In genomic region chr1:27601321-27601770, GRCh38 we compare ENCODE assay signal across 9 cellular contexts. TPM values are rescaled to one million over a fixed set of nuclear protein-coding genes. Genes with fewer than 3 reads are reported as not detected.
DNase-seq lines count a peak whose midpoint lies in the region; ATAC-seq and TF ChIP-seq lines count a peak whose summit lies in the region.
"Had no signal": no experiment of that assay in that cellular context is flagged by ENCODE, and none has a peak within 500 bp of the region (broad histone marks: within the 10 kb centered on the region; RNA-seq: fewer than 3 reads in every experiment).

No MANE protein-coding gene starts in this region.

- H3K27me3 Mint-ChIP-seq in GM23338 (ENCODE audit: insufficient read depth, low read depth, poor library complexity): peaks cover 25% of the 10 kb centered on the region

- H3K36me3 Mint-ChIP-seq in GM23338 (ENCODE audit: low read depth): no peaks in the 10 kb centered on the region; the same call in 2 of the 3 replicates

- H3K27ac Mint-ChIP-seq in GM23338: no peak overlapping the region; the same call in 1 of the 2 replicates

- intact Hi-C loops in sigmoid colon (cut with DNase I): loop anchor here (2.0 to 10.0 kb wide), 2 partner anchors 35 to 277 kb away; partner anchors contain the start of gene TMEM222

- H3K27ac ChIP-seq in GM23338 (ENCODE audit: low read depth) (no peak overlapping the region), WERI-Rb-1 (peak overlapping the region; percentile 94), sigmoid colon (peak overlapping the region; percentile 92 to 100 (median 97))

- H3K79me2 ChIP-seq in GM23338 (replicated peaks; ENCODE audit: insufficient read depth): peaks cover 56% of the 10 kb centered on the region

- H3K36me3 ChIP-seq in GM23338 (ENCODE audit: insufficient read depth) (no peaks in the 10 kb centered on the region), WERI-Rb-1 (peaks cover 3% of the 10 kb centered on the region; the same call in 1 of the 2 replicates), sigmoid colon (no peaks in the 10 kb centered on the region)

- H3K9me2 ChIP-seq in GM23338 (ENCODE audit: insufficient read depth): no peaks in the 10 kb centered on the region

- no peak for ATAC-seq in GM23338
- ATAC-seq in HG03095 (IDR thresholded peaks at IDR 0.05; ENCODE audit: unreplicated experiment): no peak
- no peak for ATAC-seq in GM21360 (IDR thresholded peaks at IDR 0.05; ENCODE audit: unreplicated experiment)

- H3K9me3 ChIP-seq in WERI-Rb-1 (ENCODE audit: severe bottlenecking) (no peaks in the 10 kb centered on the region), sigmoid colon (no peaks in the 10 kb centered on the region)

- H3K4me2 ChIP-seq in GM23338: peak overlapping the region; percentile 89

- H4K20me1 ChIP-seq in GM23338 (replicated peaks; ENCODE audit: insufficient read depth): peaks cover 23% of the 10 kb centered on the region

- peak overlapping the region; percentile 63 for H3K4me3 Mint-ChIP-seq in GM23338

- no peak for DNase-seq in GM23338 (ENCODE audit: low spot score)
- DNase-seq in WERI-Rb-1: no peak
- DNase-seq in foreskin fibroblast: no peak
- no peak for DNase-seq in sigmoid colon
- DNase-seq in DMS79 treated with DMSO at 0.1 percent for 48 hours (lab: John Stamatoyannopoulos, UW): no peak
- DNase-seq in NCI-H2081 treated with DMSO at 0.1 percent for 48 hours (lab: John Stamatoyannopoulos, UW): no peak
- DNase-seq: effector CD8-positive, alpha-beta T cell had no signal

- no peak overlapping the region for H2AFZ ChIP-seq in GM23338

- H3K4me3 ChIP-seq in GM23338 (peak overlapping the region; percentile 89; the same call in 1 of the 2 replicates), WERI-Rb-1 (ENCODE audit: low read depth, low read length) (no peak overlapping the region), foreskin fibroblast (ENCODE audit: low read depth in 1 of 2, low read length in 2 of 2) (peak overlapping the region; percentile 88 to 95), sigmoid colon (peak overlapping the region; percentile 67 to 99 (median 96))

- TF ChIP-seq POLR2A in sigmoid colon (IDR thresholded peaks at IDR 0.05): no peak

- TF ChIP-seq CTCF in GM23338 (conservative IDR thresholded peaks at IDR 0.05; ENCODE audit: low read depth in 2 of 2) (no peak), WERI-Rb-1 (IDR thresholded peaks at IDR 0.05; ENCODE audit: low read depth, low read length) (no peak), foreskin fibroblast (IDR thresholded peaks at IDR 0.05; ENCODE audit: low read depth, low read length) (no peak), sigmoid colon (IDR thresholded peaks at IDR 0.05) (no peak)

- H3K4me1 ChIP-seq in GM23338 (ENCODE audit: insufficient read depth) (peaks cover 63% of the 10 kb centered on the region), sigmoid colon (peaks cover 0 to 77% (median 68%) of the 10 kb centered on the region in 4 donors)

- peaks cover 51% of the 10 kb centered on the region for H3K4me1 Mint-ChIP-seq in GM23338

- 0 out of 2 replicates have a peak, but pooled peaks cover 12% of the 10 kb centered on the region for H3F3A ChIP-seq in GM23338 (replicated peaks; ENCODE audit: low read depth)

- no peaks in the 10 kb centered on the region for H3K9me3 Mint-ChIP-seq in GM23338

- H3K27me3 ChIP-seq in GM23338 (ENCODE audit: insufficient read depth): peaks cover 8% of the 10 kb centered on the region; the same call in 1 of the 2 replicates
- H3K27me3 ChIP-seq in WERI-Rb-1 (ENCODE audit: insufficient read depth, low read depth, severe bottlenecking): no peaks in the 10 kb centered on the region
- no peaks in the 10 kb centered on the region for H3K27me3 ChIP-seq in sigmoid colon

- TF ChIP-seq EP300 in sigmoid colon (IDR thresholded peaks at IDR 0.05): no peak

TF ChIP-seq in GM23338, 12 proteins besides CTCF, POLR2A, EP300 and RAD21 (continues in another document):
- TF ChIP-seq ZNF114 (CRISPR knock-in tag; IDR thresholded peaks at IDR 0.05) (no peak), NANOG (IDR thresholded peaks at IDR 0.05; ENCODE audit: borderline replicate concordance) (no peak), ZNF462 (CRISPR knock-in tag; IDR thresholded peaks at IDR 0.05) (no peak), EZH2 (IDR thresholded peaks at IDR 0.05; ENCODE audit: low read depth, unreplicated experiment) (no peak), JUNB (IDR thresholded peaks at IDR 0.05; ENCODE audit: unreplicated experiment) (no peak), EZH2phosphoT487 (IDR thresholded peaks at IDR 0.05; ENCODE audit: unreplicated experiment) (no peak)

RNA-seq across cellular contexts. Expression of gene AHDC1, which starts 2.6 kb away (rescaled TPM):
- total RNA-seq in GM23338 (2014; rRNA removed; shearing (Covaris generic)): 19.1 and 22.2 TPM in 2 replicates
- polyA plus RNA-seq in GM23338 (2016; fragmentation: Nextera tagmentation; extraction: Ambion mirVana): 6.8 and 8.3 TPM in 2 replicates
- total RNA-seq in sigmoid colon: 10 to 100 TPM; 10.9 to 34.1 (median 14.3) TPM
- 10 to 100 TPM in 1 of 3 donors, 1 to 10 TPM in 2; 1.8 to 17.4 (median 2.1) TPM for polyA plus RNA-seq in sigmoid colon

RNA-seq across cellular contexts. Expression of gene FGR, which starts 33.6 kb away (rescaled TPM):
- 0.16 and 0.56 TPM in 2 replicates for total RNA-seq in GM23338 (2014; rRNA removed; shearing (Covaris generic))
- polyA plus RNA-seq in GM23338 (2016; fragmentation: Nextera tagmentation; extraction: Ambion mirVana) (0.42 and 0.53 TPM in 2 replicates), sigmoid colon (10 to 100 TPM in 1 of 3 donors, 1 to 10 TPM in 2; 3.0 to 14.4 (median 5.1) TPM)
- 10 to 100 TPM in 1 of 4 donors, 1 to 10 TPM in 3; 6.6 to 11.4 (median 8.0) TPM for total RNA-seq in sigmoid colon
